In the genomic region with DNA sequence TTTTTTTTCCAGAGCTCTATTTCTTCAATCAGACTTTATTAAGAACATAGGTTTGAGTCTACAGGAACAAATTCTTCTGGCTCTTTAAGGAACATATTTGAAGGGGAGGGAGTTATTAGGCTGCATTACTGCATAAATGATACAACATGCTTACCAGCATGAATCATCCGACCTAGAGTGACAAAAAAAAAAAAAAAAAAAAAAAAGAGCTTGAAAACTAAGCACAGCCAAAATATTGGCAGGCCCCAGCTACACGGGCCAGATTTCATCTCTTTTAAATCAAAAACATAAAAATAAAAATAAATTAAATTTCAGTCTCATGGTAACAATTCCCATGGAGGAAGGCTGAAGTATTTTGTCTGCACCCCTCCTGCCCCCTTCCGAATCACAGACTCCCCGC, we compare ENCODE assay signal across 12 cellular contexts. TPM values are rescaled to one million over a fixed set of nuclear protein-coding genes. Genes with fewer than 3 reads are reported as not detected.
DNase-seq lines count a peak whose midpoint lies in the region; ATAC-seq and TF ChIP-seq lines count a peak whose summit lies in the region.
"Had no signal": no experiment of that assay in that cellular context is flagged by ENCODE, and none has a peak within 500 bp of the region (broad histone marks: within the 10 kb centered on the region; RNA-seq: fewer than 3 reads in every experiment).

No MANE protein-coding gene starts in this region.

- peak overlapping the region; percentile 79 to 84 (median 82) for H3K4me3 Mint-ChIP-seq in brain
- H3K4me3 Mint-ChIP-seq in activated naive CD4-positive, alpha-beta T cell treated with anti-CD3 and anti-CD28 coated beads for 36 hours: no peak overlapping the region
- no peak overlapping the region for H3K4me3 Mint-ChIP-seq in stimulated activated naive B cell treated with anti-CD40 and anti-IgM and Interleukin-4, amounts not matched to agents 10 μg/mL and 1 μg/mL and 100 μg/mL, for 72 hours

- H3K36me3 Mint-ChIP-seq in brain: no peaks in the 10 kb centered on the region
- H3K36me3 Mint-ChIP-seq in activated naive CD4-positive, alpha-beta T cell treated with anti-CD3 and anti-CD28 coated beads for 36 hours (ENCODE audit: low read depth): no peaks in the 10 kb centered on the region
- H3K36me3 Mint-ChIP-seq in stimulated activated naive B cell treated with anti-CD40 and anti-IgM and Interleukin-4, amounts not matched to agents 10 μg/mL and 1 μg/mL and 100 μg/mL, for 72 hours: no peaks in the 10 kb centered on the region

- H3K36me3 ChIP-seq in stomach: no peaks in the 10 kb centered on the region

- intact Hi-C loops in stomach (cut with DNase I; ENCODE audit: low total_unique reads): no loop called here
- intact Hi-C loops in activated naive CD4-positive, alpha-beta T cell treated with anti-CD3 and anti-CD28 coated beads for 36 hours (cut with micrococcal nuclease): no loop called here

- peaks cover 15% of the 10 kb centered on the region for H3K4me1 Mint-ChIP-seq in brain
- H3K4me1 Mint-ChIP-seq in activated naive CD4-positive, alpha-beta T cell treated with anti-CD3 and anti-CD28 coated beads for 36 hours (ENCODE audit: low read depth): peaks cover 1% of the 10 kb centered on the region
- H3K4me1 Mint-ChIP-seq in stimulated activated naive B cell treated with anti-CD40 and anti-IgM and Interleukin-4, amounts not matched to agents 10 μg/mL and 1 μg/mL and 100 μg/mL, for 72 hours: no peaks in the 10 kb centered on the region

- no peak for TF ChIP-seq POLR2A in stomach (IDR thresholded peaks at IDR 0.05)

- no peak for ATAC-seq in stimulated activated naive B cell treated with anti-CD40 and anti-IgM and Interleukin-4, amounts not matched to agents 10 μg/mL and 1 μg/mL and 100 μg/mL, for 72 hours (replicated peaks)
- no peak for ATAC-seq in HG03432 (IDR thresholded peaks at IDR 0.05; ENCODE audit: unreplicated experiment)
- ATAC-seq: stimulated activated naive CD8-positive, alpha-beta T cell treated with anti-CD3 and anti-CD28 coated beads, Interleukin-15, Interleukin-2, amounts not matched to agents 100 U/mL and 50 U/mL, for 24 hours had no signal

- peaks cover 0 to 13% (median 11%) of the 10 kb centered on the region in 4 donors for H3K4me1 ChIP-seq in stomach

- H3K9me3 Mint-ChIP-seq in brain: no peaks in the 10 kb centered on the region
- H3K9me3 Mint-ChIP-seq in activated naive CD4-positive, alpha-beta T cell treated with anti-CD3 and anti-CD28 coated beads for 36 hours: no peaks in the 10 kb centered on the region
- H3K9me3 Mint-ChIP-seq in stimulated activated naive B cell treated with anti-CD40 and anti-IgM and Interleukin-4, amounts not matched to agents 10 μg/mL and 1 μg/mL and 100 μg/mL, for 72 hours: no peaks in the 10 kb centered on the region

- POLR2A ChIA-PET in HEK293T (lab: Yijun Ruan, JAX): interaction anchor here (0.7 to 1.8 kb wide), 8 partner anchors 8 to 218 kb away, joined by 3 to 13 read pairs (median 4); no protein-coding TSS in a partner anchor

- peaks cover 2% of the 10 kb centered on the region for H3K9me3 ChIP-seq in iPS-18c (ENCODE audit: control insufficient read depth, insufficient read depth, low read length)
- H3K9me3 ChIP-seq in stomach: no peaks in the 10 kb centered on the region

- no peak for DNase-seq in HEK293T (ENCODE audit: extremely low spot score)
- DNase-seq in stomach: no peak
- DNase-seq in activated naive CD4-positive, alpha-beta T cell (lab: John Stamatoyannopoulos, UW): no peak
- DNase-seq in activated naive CD4-positive, alpha-beta T cell treated with anti-CD3 and anti-CD28 coated beads for 36 hours: no peak
- DNase-seq in stimulated activated naive B cell treated with anti-CD40 and anti-IgM and Interleukin-4, amounts not matched to agents 10 μg/mL and 1 μg/mL and 100 μg/mL, for 72 hours: no peak
- DNase-seq: GF-D8; NK-92 treated with Interleukin-12 subunit alpha and Interleukin-12 subunit beta, amount 100 ng/mL, for 24 hours; small intestine; stimulated activated naive CD8-positive, alpha-beta T cell treated with anti-CD3 and anti-CD28 coated beads, Interleukin-15, Interleukin-2, amounts not matched to agents 100 U/mL and 50 U/mL, for 24 hours had no signal

- peak overlapping the region; percentile 55; the same call in 1 of the 2 replicates for H3K4me3 ChIP-seq in iPS-18c (ENCODE audit: insufficient read depth, low read depth, low read length)
- H3K4me3 ChIP-seq in stomach: peak overlapping the region in 3 of 4 donors; percentile 30 to 39 (median 30)

- peaks cover 4 to 92% (median 38%) of the 10 kb centered on the region in 3 donors for H3K27me3 ChIP-seq in stomach

- CTCF ChIA-PET in HEK293T (lab: Yijun Ruan, JAX): interaction anchor here (0.6 to 2.0 kb wide), 4 partner anchors 9 to 331 kb away, joined by 3 to 5 read pairs (median 4); no protein-coding TSS in a partner anchor
- CTCF ChIA-PET in activated naive CD4-positive, alpha-beta T cell treated with anti-CD3 and anti-CD28 coated beads for 36 hours (lab: Charles Lee): interaction anchor here (0.5 kb wide), 1 partner anchor 14 kb away, joined by 3 read pairs; no protein-coding TSS in a partner anchor

- 2 to 8% (median 5%) methylated on average over 4 of the region's 4 CpGs for WGBS in stomach, 5 donors

- TF ChIP-seq EP300 in stomach (IDR thresholded peaks at IDR 0.05): no peak

- H3K27me3 Mint-ChIP-seq in brain: peaks cover 64% of the 10 kb centered on the region
- peaks cover 49% of the 10 kb centered on the region for H3K27me3 Mint-ChIP-seq in activated naive CD4-positive, alpha-beta T cell treated with anti-CD3 and anti-CD28 coated beads for 36 hours (ENCODE audit: low read depth)
- H3K27me3 Mint-ChIP-seq in stimulated activated naive B cell treated with anti-CD40 and anti-IgM and Interleukin-4, amounts not matched to agents 10 μg/mL and 1 μg/mL and 100 μg/mL, for 72 hours: peaks cover 31 to 60% of the 10 kb centered on the region in 2 donors

- no peak overlapping the region for H3K27ac ChIP-seq in stomach

- TF ChIP-seq CTCF in brain (conservative IDR thresholded peaks at IDR 0.05) (no peak), stomach (IDR thresholded peaks at IDR 0.05) (no peak)

- peak overlapping the region in 3 of 5 experiments; percentile 30 to 69 (median 43) for H3K27ac Mint-ChIP-seq in brain
- H3K27ac Mint-ChIP-seq in activated naive CD4-positive, alpha-beta T cell treated with anti-CD3 and anti-CD28 coated beads for 36 hours: no peak overlapping the region
- H3K27ac Mint-ChIP-seq in stimulated activated naive B cell treated with anti-CD40 and anti-IgM and Interleukin-4, amounts not matched to agents 10 μg/mL and 1 μg/mL and 100 μg/mL, for 72 hours: no peak overlapping the region

TF ChIP-seq in HEK293T, 16 proteins besides CTCF, POLR2A, EP300 and RAD21:
- TF ChIP-seq CTBP1 (IDR thresholded peaks at IDR 0.05; ENCODE audit: borderline replicate concordance) (no peak), SP1 (IDR thresholded peaks at IDR 0.05) (no peak), ZNF384 (IDR thresholded peaks at IDR 0.05) (0 out of 2 replicates have a peak, but pooled peaks have one; percentile 52), PKNOX1 (IDR thresholded peaks at IDR 0.05) (no peak), FOXK2 (IDR thresholded peaks at IDR 0.05) (no peak), BHLHE40 (IDR thresholded peaks at IDR 0.05; ENCODE audit: borderline replicate concordance) (no peak)
TF ChIP-seq in HEK293T: peak in this region for 1.

RNA-seq across cellular contexts. Expression of gene MSX2, which starts 26.3 kb away (rescaled TPM):
- polyA plus RNA-seq in brain (ENCODE audit: insufficient read depth, low read depth, low replicate concordance) (0.54 TPM), stomach (1 to 10 TPM; 1.0 to 1.5 (median 1.3) TPM)
- total RNA-seq in stomach: 1 to 10 TPM in 2 of 5 donors, under 1 TPM in 1, not detected in 2; 0.18 to 6.5 (median 4.0) TPM
- total RNA-seq in activated naive CD4-positive, alpha-beta T cell treated with anti-CD3 and anti-CD28 coated beads for 36 hours: not detected

Comparison
In these comparisons a context has a peak if more than half of its experiments do, and no peak if none do; other contexts are left out.
1. H3K27ac Mint-ChIP-seq: peak in brain (3 of 5); none in activated naive CD4-positive, alpha-beta T cell treated with anti-CD3 and anti-CD28 coated beads for 36 hours (single experiment) and stimulated activated naive B cell treated with anti-CD40 and anti-IgM and Interleukin-4, amounts not matched to agents 10 μg/mL and 1 μg/mL and 100 μg/mL, for 72 hours (single experiment).
2. H3K4me3 Mint-ChIP-seq: peak in brain (5 of 5); none in activated naive CD4-positive, alpha-beta T cell treated with anti-CD3 and anti-CD28 coated beads for 36 hours (single experiment) and stimulated activated naive B cell treated with anti-CD40 and anti-IgM and Interleukin-4, amounts not matched to agents 10 μg/mL and 1 μg/mL and 100 μg/mL, for 72 hours (0 of 2).